1 cellular context compared by ENCODE assay signal in the genomic region with DNA sequence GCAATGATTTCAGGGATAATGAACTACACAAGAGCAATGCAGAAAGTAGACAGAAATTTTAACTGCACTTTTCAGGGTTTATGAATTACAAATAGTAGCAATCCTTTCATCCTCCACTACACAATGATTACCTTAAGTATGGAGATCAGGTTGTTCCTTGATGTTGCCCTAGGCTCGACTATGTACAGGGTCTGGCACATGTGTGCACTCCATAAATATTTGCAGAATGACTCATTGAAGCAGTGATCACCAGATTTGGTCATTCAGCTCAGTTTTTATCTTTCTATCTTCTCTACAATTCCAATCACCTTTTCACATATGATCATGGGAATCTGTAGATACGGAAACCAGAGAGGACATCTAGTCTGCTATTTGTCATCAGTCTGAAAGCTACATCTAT.
TF ChIP-seq lines count a peak whose summit lies in the region.

No MANE protein-coding gene starts in this region.

TF ChIP-seq in HepG2, 621 proteins besides CTCF, POLR2A, EP300 and RAD21 (continued from another document):
- TF ChIP-seq, protein P1, sequence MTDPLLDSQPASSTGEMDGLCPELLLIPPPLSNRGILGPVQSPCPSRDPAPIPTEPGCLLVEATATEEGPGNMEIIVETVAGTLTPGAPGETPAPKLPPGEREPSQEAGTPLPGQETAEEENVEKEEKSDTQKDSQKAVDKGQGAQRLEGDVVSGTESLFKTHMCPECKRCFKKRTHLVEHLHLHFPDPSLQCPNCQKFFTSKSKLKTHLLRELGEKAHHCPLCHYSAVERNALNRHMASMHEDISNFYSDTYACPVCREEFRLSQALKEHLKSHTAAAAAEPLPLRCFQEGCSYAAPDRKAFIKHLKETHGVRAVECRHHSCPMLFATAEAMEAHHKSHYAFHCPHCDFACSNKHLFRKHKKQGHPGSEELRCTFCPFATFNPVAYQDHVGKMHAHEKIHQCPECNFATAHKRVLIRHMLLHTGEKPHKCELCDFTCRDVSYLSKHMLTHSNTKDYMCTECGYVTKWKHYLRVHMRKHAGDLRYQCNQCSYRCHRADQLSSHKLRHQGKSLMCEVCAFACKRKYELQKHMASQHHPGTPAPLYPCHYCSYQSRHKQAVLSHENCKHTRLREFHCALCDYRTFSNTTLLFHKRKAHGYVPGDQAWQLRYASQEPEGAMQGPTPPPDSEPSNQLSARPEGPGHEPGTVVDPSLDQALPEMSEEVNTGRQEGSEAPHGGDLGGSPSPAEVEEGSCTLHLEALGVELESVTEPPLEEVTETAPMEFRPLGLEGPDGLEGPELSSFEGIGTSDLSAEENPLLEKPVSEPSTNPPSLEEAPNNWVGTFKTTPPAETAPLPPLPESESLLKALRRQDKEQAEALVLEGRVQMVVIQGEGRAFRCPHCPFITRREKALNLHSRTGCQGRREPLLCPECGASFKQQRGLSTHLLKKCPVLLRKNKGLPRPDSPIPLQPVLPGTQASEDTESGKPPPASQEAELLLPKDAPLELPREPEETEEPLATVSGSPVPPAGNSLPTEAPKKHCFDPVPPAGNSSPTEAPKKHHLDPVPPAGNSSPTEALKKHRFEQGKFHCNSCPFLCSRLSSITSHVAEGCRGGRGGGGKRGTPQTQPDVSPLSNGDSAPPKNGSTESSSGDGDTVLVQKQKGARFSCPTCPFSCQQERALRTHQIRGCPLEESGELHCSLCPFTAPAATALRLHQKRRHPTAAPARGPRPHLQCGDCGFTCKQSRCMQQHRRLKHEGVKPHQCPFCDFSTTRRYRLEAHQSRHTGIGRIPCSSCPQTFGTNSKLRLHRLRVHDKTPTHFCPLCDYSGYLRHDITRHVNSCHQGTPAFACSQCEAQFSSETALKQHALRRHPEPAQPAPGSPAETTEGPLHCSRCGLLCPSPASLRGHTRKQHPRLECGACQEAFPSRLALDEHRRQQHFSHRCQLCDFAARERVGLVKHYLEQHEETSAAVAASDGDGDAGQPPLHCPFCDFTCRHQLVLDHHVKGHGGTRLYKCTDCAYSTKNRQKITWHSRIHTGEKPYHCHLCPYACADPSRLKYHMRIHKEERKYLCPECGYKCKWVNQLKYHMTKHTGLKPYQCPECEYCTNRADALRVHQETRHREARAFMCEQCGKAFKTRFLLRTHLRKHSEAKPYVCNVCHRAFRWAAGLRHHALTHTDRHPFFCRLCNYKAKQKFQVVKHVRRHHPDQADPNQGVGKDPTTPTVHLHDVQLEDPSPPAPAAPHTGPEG (CRISPR knock-in tag; IDR thresholded peaks at IDR 0.05) = no peak
- TF ChIP-seq, protein P2, sequence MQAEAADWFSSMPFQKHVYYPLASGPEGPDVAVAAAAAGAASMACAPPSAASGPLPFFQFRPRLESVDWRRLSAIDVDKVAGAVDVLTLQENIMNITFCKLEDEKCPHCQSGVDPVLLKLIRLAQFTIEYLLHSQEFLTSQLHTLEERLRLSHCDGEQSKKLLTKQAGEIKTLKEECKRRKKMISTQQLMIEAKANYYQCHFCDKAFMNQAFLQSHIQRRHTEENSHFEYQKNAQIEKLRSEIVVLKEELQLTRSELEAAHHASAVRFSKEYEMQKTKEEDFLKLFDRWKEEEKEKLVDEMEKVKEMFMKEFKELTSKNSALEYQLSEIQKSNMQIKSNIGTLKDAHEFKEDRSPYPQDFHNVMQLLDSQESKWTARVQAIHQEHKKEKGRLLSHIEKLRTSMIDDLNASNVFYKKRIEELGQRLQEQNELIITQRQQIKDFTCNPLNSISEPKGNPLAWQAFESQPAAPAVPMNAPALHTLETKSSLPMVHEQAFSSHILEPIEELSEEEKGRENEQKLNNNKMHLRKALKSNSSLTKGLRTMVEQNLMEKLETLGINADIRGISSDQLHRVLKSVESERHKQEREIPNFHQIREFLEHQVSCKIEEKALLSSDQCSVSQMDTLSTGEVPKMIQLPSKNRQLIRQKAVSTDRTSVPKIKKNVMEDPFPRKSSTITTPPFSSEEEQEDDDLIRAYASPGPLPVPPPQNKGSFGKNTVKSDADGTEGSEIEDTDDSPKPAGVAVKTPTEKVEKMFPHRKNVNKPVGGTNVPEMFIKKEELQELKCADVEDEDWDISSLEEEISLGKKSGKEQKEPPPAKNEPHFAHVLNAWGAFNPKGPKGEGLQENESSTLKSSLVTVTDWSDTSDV (CRISPR knock-in tag; IDR thresholded peaks at IDR 0.05) = no peak
- TF ChIP-seq, protein P3, sequence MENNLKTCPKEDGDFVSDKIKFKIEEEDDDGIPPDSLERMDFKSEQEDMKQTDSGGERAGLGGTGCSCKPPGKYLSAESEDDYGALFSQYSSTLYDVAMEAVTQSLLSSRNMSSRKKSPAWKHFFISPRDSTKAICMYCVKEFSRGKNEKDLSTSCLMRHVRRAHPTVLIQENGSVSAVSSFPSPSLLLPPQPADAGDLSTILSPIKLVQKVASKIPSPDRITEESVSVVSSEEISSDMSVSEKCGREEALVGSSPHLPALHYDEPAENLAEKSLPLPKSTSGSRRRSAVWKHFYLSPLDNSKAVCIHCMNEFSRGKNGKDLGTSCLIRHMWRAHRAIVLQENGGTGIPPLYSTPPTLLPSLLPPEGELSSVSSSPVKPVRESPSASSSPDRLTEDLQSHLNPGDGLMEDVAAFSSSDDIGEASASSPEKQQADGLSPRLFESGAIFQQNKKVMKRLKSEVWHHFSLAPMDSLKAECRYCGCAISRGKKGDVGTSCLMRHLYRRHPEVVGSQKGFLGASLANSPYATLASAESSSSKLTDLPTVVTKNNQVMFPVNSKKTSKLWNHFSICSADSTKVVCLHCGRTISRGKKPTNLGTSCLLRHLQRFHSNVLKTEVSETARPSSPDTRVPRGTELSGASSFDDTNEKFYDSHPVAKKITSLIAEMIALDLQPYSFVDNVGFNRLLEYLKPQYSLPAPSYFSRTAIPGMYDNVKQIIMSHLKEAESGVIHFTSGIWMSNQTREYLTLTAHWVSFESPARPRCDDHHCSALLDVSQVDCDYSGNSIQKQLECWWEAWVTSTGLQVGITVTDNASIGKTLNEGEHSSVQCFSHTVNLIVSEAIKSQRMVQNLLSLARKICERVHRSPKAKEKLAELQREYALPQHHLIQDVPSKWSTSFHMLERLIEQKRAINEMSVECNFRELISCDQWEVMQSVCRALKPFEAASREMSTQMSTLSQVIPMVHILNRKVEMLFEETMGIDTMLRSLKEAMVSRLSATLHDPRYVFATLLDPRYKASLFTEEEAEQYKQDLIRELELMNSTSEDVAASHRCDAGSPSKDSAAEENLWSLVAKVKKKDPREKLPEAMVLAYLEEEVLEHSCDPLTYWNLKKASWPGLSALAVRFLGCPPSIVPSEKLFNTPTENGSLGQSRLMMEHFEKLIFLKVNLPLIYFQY (CRISPR knock-in tag; IDR thresholded peaks at IDR 0.05; ENCODE audit: borderline replicate concordance) = no peak
- TF ChIP-seq, protein P4, sequence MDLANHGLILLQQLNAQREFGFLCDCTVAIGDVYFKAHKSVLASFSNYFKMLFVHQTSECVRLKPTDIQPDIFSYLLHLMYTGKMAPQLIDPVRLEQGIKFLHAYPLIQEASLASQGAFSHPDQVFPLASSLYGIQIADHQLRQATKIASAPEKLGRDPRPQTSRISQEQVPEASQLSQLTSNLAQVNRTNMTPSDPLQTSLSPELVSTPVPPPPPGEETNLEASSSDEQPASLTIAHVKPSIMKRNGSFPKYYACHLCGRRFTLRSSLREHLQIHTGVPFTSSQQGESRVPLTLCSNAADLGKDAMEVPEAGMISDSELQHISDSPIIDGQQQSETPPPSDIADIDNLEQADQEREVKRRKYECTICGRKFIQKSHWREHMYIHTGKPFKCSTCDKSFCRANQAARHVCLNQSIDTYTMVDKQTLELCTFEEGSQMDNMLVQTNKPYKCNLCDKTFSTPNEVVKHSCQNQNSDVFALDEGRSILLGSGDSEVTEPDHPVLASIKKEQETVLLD (CRISPR knock-in tag; IDR thresholded peaks at IDR 0.05; ENCODE audit: low read depth) = no peak
- TF ChIP-seq ZNF326 (CRISPR knock-in tag; IDR thresholded peaks at IDR 0.05; ENCODE audit: borderline replicate concordance) = no peak
- TF ChIP-seq GTF3A (CRISPR knock-in tag; conservative IDR thresholded peaks at IDR 0.05) = no peak
- no peak for TF ChIP-seq ZNF615 (CRISPR knock-in tag; IDR thresholded peaks at IDR 0.05; ENCODE audit: borderline replicate concordance)
- peak; percentile 66; the same call in 1 of the 2 replicates for TF ChIP-seq FOSL1 (CRISPR knock-in tag; IDR thresholded peaks at IDR 0.05; ENCODE audit: borderline replicate concordance)
- TF ChIP-seq ZNF292 (CRISPR knock-in tag; IDR thresholded peaks at IDR 0.05; ENCODE audit: borderline replicate concordance, low read depth) = no peak
- no peak for TF ChIP-seq KLF16 (CRISPR knock-in tag; IDR thresholded peaks at IDR 0.05)
